In the genomic region with DNA sequence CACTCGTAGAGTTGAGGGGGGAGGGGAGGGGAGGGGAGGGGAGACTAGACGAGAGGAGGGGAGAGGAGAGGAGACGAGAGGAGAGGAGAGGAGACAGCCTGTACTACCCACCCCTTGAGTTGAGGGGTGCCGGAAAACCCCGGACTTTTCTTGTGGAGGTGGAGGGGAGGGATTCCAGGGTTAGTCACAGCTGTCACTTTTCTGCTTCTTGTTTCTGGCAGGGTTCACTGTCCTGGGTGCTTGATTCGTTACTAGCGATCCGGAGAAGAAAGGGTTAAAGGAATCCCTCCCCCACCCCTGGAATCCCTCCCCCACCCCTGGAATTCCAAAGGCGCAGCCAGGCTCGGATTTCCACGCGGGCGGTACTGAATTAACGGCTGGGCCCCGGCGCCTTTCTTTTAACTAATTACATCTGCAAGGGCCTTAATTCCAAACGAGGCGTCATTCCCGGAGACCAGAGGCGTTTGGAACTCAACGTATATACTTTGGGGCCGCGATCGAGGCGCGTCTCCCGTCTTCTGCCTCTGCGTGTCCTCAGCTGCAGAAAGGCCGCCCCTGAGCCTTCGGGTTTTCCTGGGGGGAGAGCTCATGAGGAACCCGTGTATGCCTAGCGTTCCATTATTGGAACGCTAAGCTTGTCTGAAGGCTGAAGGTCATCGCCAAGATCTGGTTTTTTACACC, we compare ENCODE assay signal across 9 cellular contexts. TPM values are rescaled to one million over a fixed set of nuclear protein-coding genes. Genes with fewer than 3 reads are reported as not detected.
A peak's percentile ranks its signal among the peaks of the same experiment; 100 is the strongest.
DNase-seq lines count a peak whose midpoint lies in the region; ATAC-seq and TF ChIP-seq lines count a peak whose summit lies in the region.
"Had no signal": no experiment of that assay in that cellular context is flagged by ENCODE, and none has a peak within 500 bp of the region (broad histone marks: within the 10 kb centered on the region; RNA-seq: fewer than 3 reads in every experiment).

No MANE protein-coding gene starts in this region.

- H3K23me2 ChIP-seq in H9 (ENCODE audit: insufficient read length, low read depth, low read length, poor library complexity, severe bottlenecking), result peaks cover 6% of the 10 kb centered on the region

- H3K9ac ChIP-seq in BLaER1 (peak overlapping the region; percentile 74), H9 (ENCODE audit: extremely low read depth, insufficient read length, low read length) (peak overlapping the region; percentile 5)
- H3K9ac ChIP-seq: KMS-11 had no signal

- TF ChIP-seq CTCF in H9 (conservative IDR thresholded peaks at IDR 0.05), result no peak

- DNase-seq in H9, result peak; percentile 92
- peak; percentile 76 for DNase-seq in activated naive CD4-positive, alpha-beta T cell treated with anti-CD3 and anti-CD28 coated beads for 36 hours
- DNase-seq in naive B cell, result no peak
- no peak for DNase-seq in pons (ENCODE audit: low spot score)
- no peak for DNase-seq in mucosa of gallbladder (ENCODE audit: low spot score)
- DNase-seq in NK-92 treated with Interleukin-12 subunit alpha and Interleukin-12 subunit beta, amount 100 ng/mL, for 24 hours (lab: John Stamatoyannopoulos, UW), result no peak
- no peak for DNase-seq in HUDEP-2 (lab: John Stamatoyannopoulos, UW; ENCODE audit: unreplicated experiment in 76 of 76)

- 0 out of 2 replicates have a peak overlapping the region, but pooled peaks have one; percentile 50 for H3K4me3 ChIP-seq in BLaER1

- no peaks in the 10 kb centered on the region for H4K20me1 ChIP-seq in BLaER1
- H4K20me1 ChIP-seq in H9 (ENCODE audit: control insufficient read depth, insufficient read depth, insufficient read length), result no peaks in the 10 kb centered on the region

- H3K4me1 Mint-ChIP-seq in H9 (peaks cover 24 to 31% of the 10 kb centered on the region in 2 experiments), naive B cell (peaks cover 10 to 40% (median 25%) of the 10 kb centered on the region in 3 donors)
- H3K4me1 Mint-ChIP-seq in activated naive CD4-positive, alpha-beta T cell treated with anti-CD3 and anti-CD28 coated beads for 36 hours (ENCODE audit: low read depth), result peaks cover 24% of the 10 kb centered on the region

- no peak overlapping the region for H2AK5ac ChIP-seq in H9 (ENCODE audit: insufficient read length, low read length)

- no peaks in the 10 kb centered on the region for H3K79me2 ChIP-seq in H9 (ENCODE audit: insufficient read depth, low read length)

- no peak overlapping the region for H3K56ac ChIP-seq in H9 (ENCODE audit: insufficient read length, low read depth, low read length)

- H2BK5ac ChIP-seq in H9 (ENCODE audit: insufficient read length, low read length), result no peak overlapping the region

- H3K9me3 Mint-ChIP-seq in H9 (peaks cover 15 to 18% of the 10 kb centered on the region in 2 experiments), naive B cell (no peaks in the 10 kb centered on the region)
- H3K9me3 Mint-ChIP-seq in activated naive CD4-positive, alpha-beta T cell treated with anti-CD3 and anti-CD28 coated beads for 36 hours, result peaks cover 9% of the 10 kb centered on the region

- H3K27me3 Mint-ChIP-seq in H9 (ENCODE audit: low read depth) (peaks cover 1% of the 10 kb centered on the region), naive B cell (peaks cover 0 to 10% (median 0%) of the 10 kb centered on the region in 3 donors)
- H3K27me3 Mint-ChIP-seq in activated naive CD4-positive, alpha-beta T cell treated with anti-CD3 and anti-CD28 coated beads for 36 hours (ENCODE audit: low read depth), result no peaks in the 10 kb centered on the region

- H4K91ac ChIP-seq in H9 (ENCODE audit: insufficient read length, low read depth, low read length), result no peak overlapping the region

- H3K4me3 Mint-ChIP-seq in H9 (peak overlapping the region; percentile 58 to 76), naive B cell (peak overlapping the region; percentile 63 to 91 (median 76))
- H3K4me3 Mint-ChIP-seq in activated naive CD4-positive, alpha-beta T cell treated with anti-CD3 and anti-CD28 coated beads for 36 hours, result no peak overlapping the region

- H3K27ac Mint-ChIP-seq in H9 (peak overlapping the region; percentile 91 to 98 (median 98)), naive B cell (peak overlapping the region in 4 of 6 donors; percentile 57 to 95 (median 75))
- no peak overlapping the region for H3K27ac Mint-ChIP-seq in activated naive CD4-positive, alpha-beta T cell treated with anti-CD3 and anti-CD28 coated beads for 36 hours

- no peaks in the 10 kb centered on the region for H3K27me3 ChIP-seq in BLaER1
- H3K27me3 ChIP-seq in H9 (ENCODE audit: insufficient read depth, low read length), result no peaks in the 10 kb centered on the region

- peak overlapping the region; percentile 11 for H2BK120ac ChIP-seq in H9 (ENCODE audit: low read depth, low read length, poor library complexity, severe bottlenecking)

- H3K9me3 ChIP-seq in BLaER1 (no peaks in the 10 kb centered on the region), H9 (ENCODE audit: control insufficient read depth, low read depth, low read length) (no peaks in the 10 kb centered on the region)

- no peak overlapping the region for H4K8ac ChIP-seq in H9 (replicated peaks; ENCODE audit: insufficient read length, low read depth, low read length)

- H3K4me2 ChIP-seq in BLaER1 (peak overlapping the region; percentile 81), H9 (ENCODE audit: insufficient read depth, insufficient read length, low read length) (peak overlapping the region; percentile 41)
- H3K4me2 ChIP-seq: KMS-11 had no signal

- peaks cover 12 to 20% (median 17%) of the 10 kb centered on the region in 3 experiments for H3K36me3 Mint-ChIP-seq in H9 (ENCODE audit: insufficient read depth in 1 of 3, low read depth in 3 of 3)
- no peaks in the 10 kb centered on the region for H3K36me3 Mint-ChIP-seq in activated naive CD4-positive, alpha-beta T cell treated with anti-CD3 and anti-CD28 coated beads for 36 hours (ENCODE audit: low read depth)
- H3K36me3 Mint-ChIP-seq in naive B cell, result no peaks in the 10 kb centered on the region

- no CpG with 5 or more reads among the region's 34 CpGs for WGBS in H9 (ENCODE audit: extremely low coverage, insufficient read length, low lambda C conversion rate)

- H2AFZ ChIP-seq in H9 (ENCODE audit: low read length), result no peak overlapping the region

- no peak overlapping the region for H3K23ac ChIP-seq in H9 (ENCODE audit: insufficient read length, low read depth, low read length)

- H2BK20ac ChIP-seq in H9 (ENCODE audit: low read depth, low read length, poor library complexity, severe bottlenecking), result no peak overlapping the region

- H3K18ac ChIP-seq in H9 (ENCODE audit: insufficient read length, low read depth, low read length), result peak overlapping the region; percentile 51

- intact Hi-C loops in activated naive CD4-positive, alpha-beta T cell treated with anti-CD3 and anti-CD28 coated beads for 36 hours (cut with micrococcal nuclease), result loop anchor here (1.0 to 5.0 kb wide), 4 partner anchors 74 to 1361 kb away; no protein-coding TSS in a partner anchor

- H3K14ac ChIP-seq in H9 (ENCODE audit: insufficient read depth, low read length), result 0 out of 2 replicates have a peak overlapping the region, but pooled peaks have one; percentile 10

- no peak overlapping the region for H3T11ph ChIP-seq in H9 (ENCODE audit: low read length)

- H3K79me1 ChIP-seq in H9 (ENCODE audit: insufficient read depth, low read depth, low read length, poor library complexity, severe bottlenecking), result no peaks in the 10 kb centered on the region

- H3K36me3 ChIP-seq in BLaER1, result no peaks in the 10 kb centered on the region

- no peak overlapping the region for H2BK12ac ChIP-seq in H9 (ENCODE audit: insufficient read length, low read depth, low read length)

- H3K4me1 ChIP-seq in BLaER1 (peaks cover 27% of the 10 kb centered on the region), H9 (ENCODE audit: insufficient read depth, low read length) (no peaks in the 10 kb centered on the region)

- CTCF ChIA-PET in activated naive CD4-positive, alpha-beta T cell treated with anti-CD3 and anti-CD28 coated beads for 36 hours (lab: Charles Lee), result no interaction called here

- H2BK15ac ChIP-seq in H9 (ENCODE audit: low read depth, low read length), result no peak overlapping the region

- no peak overlapping the region for H4K5ac ChIP-seq in H9 (ENCODE audit: insufficient read length, low read depth, low read length)

- H3K27ac ChIP-seq in BLaER1 (peak overlapping the region; percentile 93), H9 (ENCODE audit: insufficient read length, low read depth, low read length) (peak overlapping the region; percentile 49)
- H3K27ac ChIP-seq: KMS-11 had no signal

- peak; percentile 48 to 57 for ATAC-seq in naive B cell (ENCODE audit: low read depth in 2 of 2)

- no peak overlapping the region for H3K4ac ChIP-seq in H9 (ENCODE audit: low read depth, low read length)

RNA-seq across cellular contexts. Expression of a gene that starts 20.1 kb away (rescaled TPM):
- total RNA-seq in H9 (2021) (4.4 and 4.7 TPM in 2 replicates), mucosa of gallbladder (14.0 TPM)
- under 1 TPM; 0.19 to 0.30 TPM for total RNA-seq in activated naive CD4-positive, alpha-beta T cell treated with anti-CD3 and anti-CD28 coated beads for 36 hours
- polyA plus RNA-seq in naive B cell (ENCODE audit: low read depth in 6 of 6), result under 1 TPM in 4 of 6 donors, not detected in 2; 0.27 to 0.68 (median 0.54) TPM

RNA-seq across cellular contexts. Expression of a gene that starts 36.1 kb away (rescaled TPM):
- total RNA-seq in H9 (2021), result not detected in 2 replicates
- 1 to 10 TPM; 1.8 to 2.7 TPM for total RNA-seq in activated naive CD4-positive, alpha-beta T cell treated with anti-CD3 and anti-CD28 coated beads for 36 hours
- not detected for polyA plus RNA-seq in naive B cell (ENCODE audit: low read depth in 6 of 6)
- 2.3 TPM for total RNA-seq in mucosa of gallbladder

Comparison
In these comparisons a context has a peak if more than half of its experiments do, and no peak if none do; other contexts are left out.
1. DNase-seq: peak in H9 (single experiment) and activated naive CD4-positive, alpha-beta T cell treated with anti-CD3 and anti-CD28 coated beads for 36 hours (single experiment); none in naive B cell (single experiment), pons (single experiment), mucosa of gallbladder (single experiment), NK-92 treated with Interleukin-12 subunit alpha and Interleukin-12 subunit beta, amount 100 ng/mL, for 24 hours (single experiment) and HUDEP-2 (0 of 76).